ENCODE assay signal across 17 cellular contexts in genomic region chr2:241763551-241764271, GRCh38. TPM values are rescaled to one million over a fixed set of nuclear protein-coding genes. Genes with fewer than 3 reads are reported as not detected.
DNase-seq lines count a peak whose midpoint lies in the region; ATAC-seq and TF ChIP-seq lines count a peak whose summit lies in the region.
"Had no signal": no experiment of that assay in that cellular context is flagged by ENCODE, and none has a peak within 500 bp of the region (broad histone marks: within the 10 kb centered on the region; RNA-seq: fewer than 3 reads in every experiment).

No MANE protein-coding gene starts in this region.

- no peaks in the 10 kb centered on the region for H3K9me3 Mint-ChIP-seq in T-helper 2 cell treated with Interferon-gamma antibody and Interleukin-4, amounts not matched to agents 5 μg/mL and 100 μg/mL, for 36 hours

- no peak for TF ChIP-seq POLR2A in upper lobe of left lung (IDR thresholded peaks at IDR 0.05)

- no peak overlapping the region for H3K4me3 Mint-ChIP-seq in T-helper 2 cell treated with Interferon-gamma antibody and Interleukin-4, amounts not matched to agents 5 μg/mL and 100 μg/mL, for 36 hours
- H3K4me3 Mint-ChIP-seq: activated naive CD8-positive, alpha-beta T cell had no signal

- peaks cover 13% of the 10 kb centered on the region for H3K4me1 Mint-ChIP-seq in T-helper 2 cell treated with Interferon-gamma antibody and Interleukin-4, amounts not matched to agents 5 μg/mL and 100 μg/mL, for 36 hours (ENCODE audit: low read depth)

- H3K27me3 Mint-ChIP-seq in T-helper 2 cell treated with Interferon-gamma antibody and Interleukin-4, amounts not matched to agents 5 μg/mL and 100 μg/mL, for 36 hours (ENCODE audit: low read depth) = no peaks in the 10 kb centered on the region
- H3K27me3 Mint-ChIP-seq: activated naive CD8-positive, alpha-beta T cell had no signal

- peaks cover 0 to 5% (median 2%) of the 10 kb centered on the region in 4 donors for H3K9me3 ChIP-seq in upper lobe of left lung
- H3K9me3 ChIP-seq: gastroesophageal sphincter, prostate gland, tibial artery had no signal

- H3K36me3 ChIP-seq in upper lobe of left lung = peaks cover 0 to 25% (median 8%) of the 10 kb centered on the region in 4 donors
- H3K36me3 ChIP-seq: cardiac muscle cell, prostate gland had no signal

- TF ChIP-seq CTCF in upper lobe of left lung (IDR thresholded peaks at IDR 0.05) = no peak

- ATAC-seq in upper lobe of left lung (ENCODE audit: low FRiP score in 2 of 2) (no peak), GM19395 (IDR thresholded peaks at IDR 0.05; ENCODE audit: unreplicated experiment) (no peak)
- ATAC-seq: gastroesophageal sphincter had no signal

- peak overlapping the region; percentile 62 for H3K27ac Mint-ChIP-seq in T-helper 2 cell treated with Interferon-gamma antibody and Interleukin-4, amounts not matched to agents 5 μg/mL and 100 μg/mL, for 36 hours
- H3K27ac Mint-ChIP-seq: activated naive CD8-positive, alpha-beta T cell had no signal

- H3K4me3 ChIP-seq in upper lobe of left lung = no peak overlapping the region
- H3K4me3 ChIP-seq: cardiac muscle cell, gastroesophageal sphincter, prostate gland, tibial artery had no signal

- no peaks in the 10 kb centered on the region for H3K4me1 ChIP-seq in upper lobe of left lung
- H3K4me1 ChIP-seq: gastroesophageal sphincter, tibial artery had no signal

- 66 to 74% methylated on average over 13 to 20 of the region's 20 CpGs for WGBS in upper lobe of left lung, 2 donors

- H3K27me3 ChIP-seq in upper lobe of left lung = no peaks in the 10 kb centered on the region
- H3K27me3 ChIP-seq: cardiac muscle cell, gastroesophageal sphincter, tibial artery had no signal

- peak; percentile 2 for DNase-seq in stimulated activated CD4-positive, alpha-beta T cell treated with anti-CD3 and anti-CD28 coated beads, Interleukin-15, amount 100 ng/mL, for 24 hours
- DNase-seq in stimulated activated CD4-positive, alpha-beta T cell treated with anti-CD3 and anti-CD28 coated beads, Interleukin-2, amount 100 ng/mL, for 48 hours = no peak
- no peak for DNase-seq in T-helper 2 cell treated with Interferon-gamma antibody and Interleukin-4, amounts not matched to agents 5 μg/mL and 100 μg/mL, for 36 hours (ENCODE audit: low spot score)
- DNase-seq in left kidney (ENCODE audit: low read depth, low spot score) (peak; percentile 46), upper lobe of left lung (peak; percentile 17 to 39), activated gamma-delta T cell treated with Interleukin-2 at 50 U/mL for 16 hours (no peak)
- no peak for DNase-seq in stimulated activated CD4-positive, alpha-beta T cell treated with anti-CD3 and anti-CD28 coated beads, Interleukin-4, amount 100 ng/mL, for 24 hours
- DNase-seq: NCI-H1930 had no signal

- no peak for TF ChIP-seq EP300 in upper lobe of left lung (IDR thresholded peaks at IDR 0.05)

- peak overlapping the region in 1 of 4 donors; percentile 14 for H3K27ac ChIP-seq in upper lobe of left lung
- H3K27ac ChIP-seq: gastroesophageal sphincter, tibial artery had no signal

- peaks cover 17% of the 10 kb centered on the region for H3K36me3 Mint-ChIP-seq in T-helper 2 cell treated with Interferon-gamma antibody and Interleukin-4, amounts not matched to agents 5 μg/mL and 100 μg/mL, for 36 hours (ENCODE audit: low read depth)

RNA-seq across cellular contexts. Expression of gene GAL3ST2, which starts 12.9 kb away (rescaled TPM):
- 1 to 10 TPM in 1 of 6 donors, under 1 TPM in 2, not detected in 3; 0.59 to 2.1 (median 0.91) TPM for total RNA-seq in upper lobe of left lung
- total RNA-seq: endothelial cell of umbilical vein; G401; T-helper 1 cell treated with Interleukin-12 subunit alpha and Interleukin-12 subunit beta and Interleukin-4 antibody, amounts not matched to agents 30 ng/mL and 1 ng/mL, for 36 hours had no signal

RNA-seq across cellular contexts. Expression of gene D2HGDH, which starts 29.3 kb away (rescaled TPM):
- total RNA-seq in upper lobe of left lung = 100 to 1,000 TPM in 1 of 6 donors, 10 to 100 TPM in 5; 12.5 to 155 (median 35.8) TPM

RNA-seq across cellular contexts. Expression of gene NEU4, which starts 45.3 kb away (rescaled TPM):
- total RNA-seq in upper lobe of left lung = 1 to 10 TPM in 1 of 6 donors, not detected in 5; 2.9 TPM
- total RNA-seq: endothelial cell of umbilical vein, G401 had no signal

Comparison
In these comparisons a context has a peak if more than half of its experiments do, and no peak if none do; other contexts are left out.
1. DNase-seq: peak in stimulated activated CD4-positive, alpha-beta T cell treated with anti-CD3 and anti-CD28 coated beads, Interleukin-15, amount 100 ng/mL, for 24 hours (single experiment), left kidney (single experiment) and upper lobe of left lung (2 of 2); none in stimulated activated CD4-positive, alpha-beta T cell treated with anti-CD3 and anti-CD28 coated beads, Interleukin-2, amount 100 ng/mL, for 48 hours (0 of 2), T-helper 2 cell treated with Interferon-gamma antibody and Interleukin-4, amounts not matched to agents 5 μg/mL and 100 μg/mL, for 36 hours (single experiment), stimulated activated CD4-positive, alpha-beta T cell treated with anti-CD3 and anti-CD28 coated beads, Interleukin-4, amount 100 ng/mL, for 24 hours (single experiment) and activated gamma-delta T cell treated with Interleukin-2 at 50 U/mL for 16 hours (single experiment).